Comparison of ENCODE assay signal across 17 cellular contexts in the genomic region with DNA sequence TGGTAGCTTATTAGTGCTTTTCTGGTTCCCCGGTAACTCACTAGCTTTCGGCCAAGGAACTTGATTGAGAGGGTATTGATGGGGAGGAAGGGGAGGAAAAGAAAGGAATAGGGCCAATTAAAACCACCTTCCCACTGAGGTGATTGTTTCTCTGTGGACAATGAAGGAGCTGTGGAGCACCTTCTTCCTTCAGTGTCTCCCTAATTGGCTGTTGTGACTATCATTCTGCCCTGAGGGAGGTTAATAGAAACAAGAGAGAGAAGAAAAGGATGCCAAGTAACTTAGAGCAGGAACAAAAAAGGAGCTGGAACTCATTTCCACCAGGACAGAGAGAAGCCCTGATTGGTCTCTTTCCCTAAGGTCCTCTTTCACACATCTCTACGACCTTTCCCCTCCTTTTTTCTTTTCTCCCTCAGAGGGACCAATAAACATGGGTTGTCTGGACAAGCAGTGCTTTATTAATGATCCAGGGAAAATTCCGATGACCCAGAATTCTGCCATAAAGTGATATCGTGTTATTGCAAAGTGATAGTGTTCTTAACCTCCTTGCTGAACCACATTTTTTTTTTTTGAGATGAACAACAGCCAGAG.
"Had no signal": no experiment of that assay in that cellular context is flagged by ENCODE, and none has a peak within 500 bp of the region (broad histone marks: within the 10 kb centered on the region; RNA-seq: fewer than 3 reads in every experiment).

No MANE protein-coding gene starts in this region.

- DNase-seq: activated CD4-positive, alpha-beta T cell treated with anti-CD3 and anti-CD28 coated beads for 36 hours; activated CD8-positive, alpha-beta T cell treated with anti-CD3 and anti-CD28 coated beads for 36 hours; activated effector memory CD4-positive, alpha-beta T cell treated with anti-CD3 and anti-CD28 coated beads, Interleukin-2, amount 50 U/mL, for 16 hours; activated T-cell treated with anti-CD3 and anti-CD28 coated beads, Interleukin-2, amount 50 U/mL, for 4 hours; body of pancreas; cerebellar nuclear complex; effector memory CD8-positive, alpha-beta T cell; islet precursor cell; left ventricle myocardium inferior; mesendoderm; sigmoid colon; stimulated activated CD4-positive, alpha-beta T cell treated with anti-CD3 and anti-CD28 coated beads, Interleukin-12 subunit alpha, Interleukin-12 subunit beta, amount 100 ng/mL, for 4 hours; stimulated activated CD4-positive, alpha-beta T cell treated with anti-CD3 and anti-CD28 coated beads, Interleukin-2, amount 100 ng/mL, for 48 hours; T-helper 17 cell; tibial artery had no signal

- H3K27ac ChIP-seq: body of pancreas, epithelial cell of prostate, gastroesophageal sphincter, left ventricle myocardium inferior, tibial artery had no signal

- H3K4me1 ChIP-seq: tibial artery had no signal

- H3K4me3 ChIP-seq: body of pancreas, gastroesophageal sphincter, left ventricle myocardium inferior, sigmoid colon, tibial artery had no signal

- H3K27me3 ChIP-seq: body of pancreas, gastroesophageal sphincter, sigmoid colon, tibial artery had no signal

- H3K36me3 ChIP-seq: gastroesophageal sphincter, left ventricle myocardium inferior, sigmoid colon, tibial artery had no signal

- H3K9me3 ChIP-seq: body of pancreas, gastroesophageal sphincter, left ventricle myocardium inferior, sigmoid colon, tibial artery had no signal
